In the genomic region with DNA sequence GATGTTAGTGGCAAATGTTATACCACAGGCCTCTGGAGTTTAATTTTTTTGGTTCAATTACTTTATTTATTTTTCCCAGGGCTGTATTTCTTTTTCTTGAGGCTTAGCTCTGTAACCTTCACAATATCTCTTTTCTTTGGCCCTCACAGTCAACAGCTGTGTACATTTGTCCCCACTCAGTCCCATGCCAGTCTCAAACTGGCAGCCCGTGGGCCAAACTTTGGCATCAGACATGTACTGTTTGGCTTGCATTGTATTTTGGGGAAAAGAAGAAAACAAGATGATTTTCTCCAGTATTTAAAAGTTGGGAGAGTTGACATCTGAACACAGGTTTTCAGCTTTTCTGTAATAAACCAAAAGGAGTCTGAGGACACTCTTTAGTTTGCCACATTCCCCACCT, we compare ENCODE assay signal across 17 cellular contexts.
"Had no signal": no experiment of that assay in that cellular context is flagged by ENCODE, and none has a peak within 500 bp of the region (broad histone marks: within the 10 kb centered on the region; RNA-seq: fewer than 3 reads in every experiment).

No MANE protein-coding gene starts in this region.

- H3K79me2 ChIP-seq: hepatocyte had no signal

- H3K4me1 ChIP-seq: thyroid gland had no signal

- H3K4me3 ChIP-seq: hepatocyte, left ventricle myocardium inferior, skin epidermis, stomach, thyroid gland had no signal

- H3K4me3 Mint-ChIP-seq: activated CD4-positive, alpha-beta T cell treated with anti-CD3 and anti-CD28 coated beads for 36 hours; activated naive CD8-positive, alpha-beta T cell treated with anti-CD3 and anti-CD28 coated beads, Interleukin-2, amount 10 ng/mL, durations not matched to agents 7 days and 5 days; nephron had no signal

- DNase-seq: activated CD4-positive, alpha-beta T cell treated with anti-CD3 and anti-CD28 coated beads for 36 hours; activated CD8-positive, alpha-beta memory T cell treated with anti-CD3 and anti-CD28 coated beads, Interleukin-2, amount 50 U/mL, for 48 hours; activated naive CD4-positive, alpha-beta T cell; activated naive CD8-positive, alpha-beta T cell treated with anti-CD3 and anti-CD28 coated beads, Interleukin-2, amount 10 ng/mL, durations not matched to agents 7 days and 5 days; left ventricle myocardium inferior; mesenchymal stem cell; right cardiac atrium; SK-N-SH; stomach; thyroid gland had no signal

- H3K27me3 ChIP-seq: thyroid gland had no signal

- H3K9ac ChIP-seq: SK-N-SH had no signal

- ATAC-seq: activated CD4-positive, alpha-beta T cell treated with anti-CD3 and anti-CD28 coated beads for 36 hours; esophagus mucosa; right cardiac atrium had no signal

- H3K27ac Mint-ChIP-seq: activated CD4-positive, alpha-beta T cell treated with anti-CD3 and anti-CD28 coated beads for 36 hours; activated naive CD8-positive, alpha-beta T cell treated with anti-CD3 and anti-CD28 coated beads, Interleukin-2, amount 10 ng/mL, durations not matched to agents 7 days and 5 days; nephron; progenitor cell of endocrine pancreas had no signal

- H2AFZ ChIP-seq: hepatocyte had no signal

- H3K27ac ChIP-seq: hepatocyte, left ventricle myocardium inferior, skin epidermis, stomach, thyroid gland had no signal

- H3K36me3 ChIP-seq: left ventricle myocardium inferior, stomach, thyroid gland had no signal

- H3K9me3 ChIP-seq: left ventricle myocardium inferior, SK-N-SH, stomach, thyroid gland had no signal

- FAIRE-seq: endometrium, keratinocyte had no signal

- H3K4me2 ChIP-seq: hepatocyte, SK-N-SH had no signal

- H3K9me3 Mint-ChIP-seq: activated naive CD8-positive, alpha-beta T cell treated with anti-CD3 and anti-CD28 coated beads, Interleukin-2, amount 10 ng/mL, durations not matched to agents 7 days and 5 days; nephron had no signal
